ENCODE assay signal across 8 cellular contexts in the genomic region with DNA sequence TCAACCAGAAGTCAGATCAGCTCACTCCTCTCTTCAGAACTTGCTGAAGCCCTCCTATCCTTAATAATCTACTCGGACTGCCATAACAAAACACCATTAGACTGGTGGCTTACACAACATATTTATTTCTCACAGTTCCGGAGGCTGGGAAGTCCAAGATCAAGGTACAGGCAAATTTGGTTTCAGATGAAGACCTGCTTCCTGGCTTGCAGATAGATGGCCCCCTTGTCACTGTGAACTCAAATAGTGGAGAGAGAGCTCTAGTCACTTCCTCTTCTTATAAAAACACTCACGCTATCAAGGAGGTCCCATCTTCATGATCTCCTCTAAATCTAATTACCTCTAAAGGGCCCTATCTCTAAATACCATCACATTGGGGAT.
A peak's percentile ranks its signal among the peaks of the same experiment; 100 is the strongest.
DNase-seq lines count a peak whose midpoint lies in the region; ATAC-seq and TF ChIP-seq lines count a peak whose summit lies in the region.

No MANE protein-coding gene starts in this region.

- H3K27ac ChIP-seq in Panc1 (ENCODE audit: low read length) (peak overlapping the region; percentile 60), esophagus squamous epithelium (no peak overlapping the region)

- H3K36me3 ChIP-seq in Panc1 (ENCODE audit: control insufficient read depth, insufficient read depth, low read length) (no peaks in the 10 kb centered on the region), esophagus squamous epithelium (no peaks in the 10 kb centered on the region)

- H3K9me3 ChIP-seq in Panc1 (ENCODE audit: control insufficient read depth, insufficient read depth, low read depth, low read length) (no peaks in the 10 kb centered on the region), esophagus squamous epithelium (no peaks in the 10 kb centered on the region)

- H3K27me3 Mint-ChIP-seq in activated CD4-positive, alpha-beta T cell treated with anti-CD3 and anti-CD28 coated beads, Interleukin-2, amount 10 ng/mL, durations not matched to agents 7 days and 5 days = no peaks in the 10 kb centered on the region
- no peaks in the 10 kb centered on the region for H3K27me3 Mint-ChIP-seq in endothelial cell (ENCODE audit: unreplicated experiment)

- TF ChIP-seq CTCF in Panc1 (IDR thresholded peaks at IDR 0.05) (peak; percentile 23), endothelial cell (IDR thresholded peaks at IDR 0.05; ENCODE audit: unreplicated experiment) (no peak), esophagus squamous epithelium (IDR thresholded peaks at IDR 0.05) (no peak)

- no peaks in the 10 kb centered on the region for H3K27me3 ChIP-seq in Panc1 (ENCODE audit: control insufficient read depth, insufficient read depth, low read length)
- H3K27me3 ChIP-seq in esophagus squamous epithelium = no peaks in the 10 kb centered on the region

- intact Hi-C loops in Panc1 (cut with micrococcal nuclease; ENCODE audit: unreplicated experiment) (no loop called here), esophagus squamous epithelium (cut with DNase I) (no loop called here)

- CTCF ChIA-PET in activated CD4-positive, alpha-beta T cell treated with anti-CD3 and anti-CD28 coated beads, Interleukin-2, amount 10 ng/mL, durations not matched to agents 7 days and 5 days (lab: Charles Lee) = interaction anchor here (1.4 to 2.7 kb wide), 4 partner anchors 10 to 89 kb away, joined by 3 to 8 read pairs (median 5); no protein-coding TSS in a partner anchor
- CTCF ChIA-PET in Panc1 (lab: Charles Lee) = no interaction called here

- peaks cover 47% of the 10 kb centered on the region for H3K4me1 ChIP-seq in Panc1 (ENCODE audit: control insufficient read depth, insufficient read depth, low read length)
- peaks cover 0 to 25% (median 3%) of the 10 kb centered on the region in 3 donors for H3K4me1 ChIP-seq in esophagus squamous epithelium

- H3K4me3 ChIP-seq in Panc1 (ENCODE audit: low read depth in 2 of 2, low read length in 2 of 2) (no peak overlapping the region), esophagus squamous epithelium (no peak overlapping the region)

- DNase-seq in activated CD4-positive, alpha-beta T cell treated with anti-CD3 and anti-CD28 coated beads, Interleukin-2, amount 10 ng/mL, durations not matched to agents 7 days and 5 days = peak; percentile 39
- no peak for DNase-seq in activated CD4-positive, alpha-beta T cell treated with anti-CD3 and anti-CD28 coated beads for 1 hour
- DNase-seq in Panc1 (ENCODE audit: low read depth, low spot score) = no peak
- peak; percentile 39 for DNase-seq in myocyte (ENCODE audit: low read depth)
- no peak for DNase-seq in NCI-H2107 treated with DMSO at 0.1 percent for 48 hours (lab: John Stamatoyannopoulos, UW; ENCODE audit: unreplicated experiment)
- DNase-seq in endothelial cell (ENCODE audit: low spot score) = no peak
- no peak for DNase-seq in esophagus squamous epithelium (lab: John Stamatoyannopoulos, UW)

- BruUV-seq in Panc1 (replicated peaks; lab: Mats Ljungman, UMichigan) = no TSS peak

- WGBS in esophagus squamous epithelium, 2 donors = 80 to 86% methylated on average over 3 of the region's 3 CpGs

- H3K4me3 Mint-ChIP-seq in activated CD4-positive, alpha-beta T cell treated with anti-CD3 and anti-CD28 coated beads, Interleukin-2, amount 10 ng/mL, durations not matched to agents 7 days and 5 days = peak overlapping the region; percentile 35
- no peak overlapping the region for H3K4me3 Mint-ChIP-seq in endothelial cell (ENCODE audit: unreplicated experiment)

- H3K27ac Mint-ChIP-seq in activated CD4-positive, alpha-beta T cell treated with anti-CD3 and anti-CD28 coated beads, Interleukin-2, amount 10 ng/mL, durations not matched to agents 7 days and 5 days = peak overlapping the region; percentile 71
- no peak overlapping the region for H3K27ac Mint-ChIP-seq in endothelial cell (ENCODE audit: unreplicated experiment)

- in situ Hi-C loops in Panc1 (cut with HindIII; ENCODE audit: low pct_unique_long_range_greater_than_20kb, low sequenced_read_pairs) = no loop called here

- no peak for TF ChIP-seq POLR2A in esophagus squamous epithelium (IDR thresholded peaks at IDR 0.05)

- POLR2A ChIA-PET in activated CD4-positive, alpha-beta T cell treated with anti-CD3 and anti-CD28 coated beads, Interleukin-2, amount 10 ng/mL, durations not matched to agents 7 days and 5 days (lab: Charles Lee) = no interaction called here
- POLR2A ChIA-PET in Panc1 (lab: Charles Lee) = no interaction called here

- peaks cover 23% of the 10 kb centered on the region for H3K36me3 Mint-ChIP-seq in activated CD4-positive, alpha-beta T cell treated with anti-CD3 and anti-CD28 coated beads, Interleukin-2, amount 10 ng/mL, durations not matched to agents 7 days and 5 days (ENCODE audit: low read depth)
- H3K36me3 Mint-ChIP-seq in endothelial cell (ENCODE audit: low read depth, unreplicated experiment) = peaks cover 6% of the 10 kb centered on the region

- no peaks in the 10 kb centered on the region for H3K9me3 Mint-ChIP-seq in activated CD4-positive, alpha-beta T cell treated with anti-CD3 and anti-CD28 coated beads, Interleukin-2, amount 10 ng/mL, durations not matched to agents 7 days and 5 days
- no peaks in the 10 kb centered on the region for H3K9me3 Mint-ChIP-seq in endothelial cell (ENCODE audit: unreplicated experiment)

- ATAC-seq in HG02870 (IDR thresholded peaks at IDR 0.05; ENCODE audit: unreplicated experiment) (peak; percentile 54), Panc1 (peak; percentile 46)

- peaks cover 49% of the 10 kb centered on the region for H3K4me1 Mint-ChIP-seq in activated CD4-positive, alpha-beta T cell treated with anti-CD3 and anti-CD28 coated beads, Interleukin-2, amount 10 ng/mL, durations not matched to agents 7 days and 5 days
- no peaks in the 10 kb centered on the region for H3K4me1 Mint-ChIP-seq in endothelial cell (ENCODE audit: unreplicated experiment)

Comparison
In these comparisons a context has a peak if more than half of its experiments do, and no peak if none do; other contexts are left out.
1. DNase-seq: peak in activated CD4-positive, alpha-beta T cell treated with anti-CD3 and anti-CD28 coated beads, Interleukin-2, amount 10 ng/mL, durations not matched to agents 7 days and 5 days (single experiment) and myocyte (single experiment); none in activated CD4-positive, alpha-beta T cell treated with anti-CD3 and anti-CD28 coated beads for 1 hour (single experiment), Panc1 (single experiment), NCI-H2107 treated with DMSO at 0.1 percent for 48 hours (single experiment), endothelial cell (single experiment) and esophagus squamous epithelium (single experiment).